ENCODE assay signal across 16 cellular contexts in the genomic region with DNA sequence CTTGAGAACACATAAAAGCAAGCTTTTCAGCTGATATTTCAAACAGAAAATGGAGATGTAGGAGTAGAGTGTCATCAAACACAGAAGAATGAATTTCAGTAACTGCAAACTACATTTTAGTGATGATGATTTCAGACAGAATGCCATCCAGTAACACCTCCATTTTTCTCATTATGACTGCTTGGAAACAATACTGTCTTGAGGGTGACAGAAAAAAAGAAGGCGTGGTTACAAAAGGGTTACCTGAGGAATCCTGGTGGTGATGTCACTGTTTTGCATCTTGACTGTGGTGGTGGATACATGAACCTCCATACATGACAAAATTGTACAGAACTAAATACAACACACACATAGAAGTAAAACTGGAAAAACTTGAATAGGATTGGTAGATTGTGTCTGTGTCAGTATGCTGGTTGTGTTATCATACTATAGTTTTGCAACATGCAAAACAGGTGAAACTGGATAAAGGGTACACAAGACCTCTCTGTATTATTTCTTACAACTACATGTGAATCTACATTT.
DNase-seq lines count a peak whose midpoint lies in the region; ATAC-seq, FAIRE-seq and TF ChIP-seq lines count a peak whose summit lies in the region.
"Had no signal": no experiment of that assay in that cellular context is flagged by ENCODE, and none has a peak within 500 bp of the region (broad histone marks: within the 10 kb centered on the region; RNA-seq: fewer than 3 reads in every experiment).

No MANE protein-coding gene starts in this region.

- H3K36me3 ChIP-seq in GM12878 (ENCODE audit: control insufficient read depth in 2 of 2, insufficient read depth in 2 of 2, low read length in 1 of 2) (no peaks in the 10 kb centered on the region), keratinocyte (ENCODE audit: control insufficient read depth in 2 of 2, extremely low read depth in 1 of 2, insufficient read depth in 2 of 2, low read length in 2 of 2) (no peaks in the 10 kb centered on the region)

- no peak overlapping the region for H2AFZ ChIP-seq in GM12878 (ENCODE audit: control insufficient read depth, low read depth, low read length)
- H2AFZ ChIP-seq in keratinocyte (ENCODE audit: control insufficient read depth, low read length), result no peak overlapping the region

- H3K9me3 ChIP-seq in GM12878 (replicated peaks; ENCODE audit: control insufficient read depth, insufficient read depth, low read length), result no peaks in the 10 kb centered on the region
- no peaks in the 10 kb centered on the region for H3K9me3 ChIP-seq in keratinocyte (ENCODE audit: control insufficient read depth, low read depth, low read length)

- no peak overlapping the region for H3K27ac ChIP-seq in GM12878 (ENCODE audit: control insufficient read depth, insufficient read depth)
- no peak overlapping the region for H3K27ac ChIP-seq in keratinocyte (ENCODE audit: control insufficient read depth, insufficient read depth, low read length)

- H3K4me3 ChIP-seq in GM12878, result no peak overlapping the region
- H3K4me3 ChIP-seq in keratinocyte (ENCODE audit: control insufficient read depth in 2 of 3, extremely low read depth in 1 of 3, insufficient read depth in 2 of 3, low read depth in 1 of 3, low read length in 3 of 3), result no peak overlapping the region

- in situ Hi-C loops in GM12878 (cut with MboI), result no loop called here

- H3K27me3 Mint-ChIP-seq in activated T-cell treated with anti-CD3 and anti-CD28 coated beads, Interleukin-2, amount 50 U/mL, for 72 hours (ENCODE audit: low read depth), result no peaks in the 10 kb centered on the region
- no peaks in the 10 kb centered on the region for H3K27me3 Mint-ChIP-seq in activated T-cell treated with anti-CD3 and anti-CD28 coated beads, Interleukin-2, amount 50 U/mL, for 24 hours
- H3K27me3 Mint-ChIP-seq in mesothelial cell of epicardium (ENCODE audit: low read depth), result no peaks in the 10 kb centered on the region
- H3K27me3 Mint-ChIP-seq: B cell; CD4-positive, alpha-beta T cell had no signal

- dilution Hi-C loops in keratinocyte (cut with MboI; ENCODE audit: extremely low pct_ligation_motif_present, low sequenced_read_pairs), result no loop called here

- peaks cover 0 to 1% of the 10 kb centered on the region in 2 donors for H3K36me3 Mint-ChIP-seq in activated T-cell treated with anti-CD3 and anti-CD28 coated beads, Interleukin-2, amount 50 U/mL, for 72 hours (ENCODE audit: insufficient read depth in 2 of 2)
- H3K36me3 Mint-ChIP-seq in activated T-cell treated with anti-CD3 and anti-CD28 coated beads, Interleukin-2, amount 50 U/mL, for 24 hours (ENCODE audit: low read depth), result peaks cover 23% of the 10 kb centered on the region
- peaks cover 2% of the 10 kb centered on the region for H3K36me3 Mint-ChIP-seq in mesothelial cell of epicardium

- 0% methylated on average over 1 of the region's 1 CpG for WGBS in GM12878 (ENCODE audit: insufficient coverage, insufficient replicate concordance, low lambda C conversion rate, missing lambda C conversion rate)

- ATAC-seq in activated T-cell treated with anti-CD3 and anti-CD28 coated beads, Interleukin-2, amount 50 U/mL, for 72 hours (replicated peaks in 1 of 2), result peak; percentile 41 to 62
- no peak for ATAC-seq in GM12878
- ATAC-seq in GM19395 (IDR thresholded peaks at IDR 0.05; ENCODE audit: unreplicated experiment), result no peak
- ATAC-seq in HG02610 (IDR thresholded peaks at IDR 0.05; ENCODE audit: unreplicated experiment), result no peak

- DNase-seq in activated T-cell treated with anti-CD3 and anti-CD28 coated beads, Interleukin-2, amount 50 U/mL, for 72 hours, result no peak
- DNase-seq in activated T-cell treated with anti-CD3 and anti-CD28 coated beads, Interleukin-2, amount 50 U/mL, for 24 hours, result no peak
- DNase-seq in GM12878 (ENCODE audit: low read depth, low spot score) (no peak), keratinocyte (ENCODE audit: low read depth, low spot score) (no peak), mesothelial cell of epicardium (ENCODE audit: low spot score in 2 of 2, unreplicated experiment in 2 of 2) (no peak)
- DNase-seq: C1 segment of cervical spinal cord; Calu3; CD4-positive, alpha-beta T cell; DMS 273 treated with DMSO at 0.1 percent for 48 hours; HCEC 1CT; HFFc6 had no signal

- H3K4me1 Mint-ChIP-seq in activated T-cell treated with anti-CD3 and anti-CD28 coated beads, Interleukin-2, amount 50 U/mL, for 72 hours (ENCODE audit: low read depth), result no peaks in the 10 kb centered on the region
- H3K4me1 Mint-ChIP-seq in activated T-cell treated with anti-CD3 and anti-CD28 coated beads, Interleukin-2, amount 50 U/mL, for 24 hours (ENCODE audit: low read depth), result no peaks in the 10 kb centered on the region
- peaks cover 8% of the 10 kb centered on the region for H3K4me1 Mint-ChIP-seq in mesothelial cell of epicardium
- H3K4me1 Mint-ChIP-seq: B cell had no signal

- H3K9me1 ChIP-seq in keratinocyte (ENCODE audit: control insufficient read depth, extremely low read depth, insufficient read depth, low read length), result no peaks in the 10 kb centered on the region

- no TSS peak for BruUV-seq in GM12878 (replicated peaks; lab: Mats Ljungman, UMichigan)

- H3K27me3 ChIP-seq in GM12878 (replicated peaks in 1 of 2; ENCODE audit: control insufficient read depth in 2 of 2, insufficient read depth in 2 of 2, low read length in 1 of 2) (no peaks in the 10 kb centered on the region), keratinocyte (ENCODE audit: control insufficient read depth, extremely low read depth, insufficient read depth, low read length) (no peaks in the 10 kb centered on the region)

- TF ChIP-seq CTCF in GM12878 (IDR thresholded peaks at IDR 0.05 in 2 of 3, conservative IDR thresholded peaks at IDR 0.05 in 1 of 3; ENCODE audit: control insufficient read depth in 2 of 3, extremely low read depth in 1 of 3, insufficient read depth in 1 of 3, low read depth in 3 of 3, low read length in 3 of 3) (no peak), keratinocyte (optimal IDR thresholded peaks at IDR 0.05 in 1 of 3, IDR thresholded peaks at IDR 0.05 in 1 of 3, conservative IDR thresholded peaks at IDR 0.05 in 1 of 3; ENCODE audit: extremely low read depth in 1 of 3, insufficient read depth in 2 of 3, low read length in 3 of 3) (no peak), mesothelial cell of epicardium (IDR thresholded peaks at IDR 0.05; ENCODE audit: unreplicated experiment) (no peak)

- no peak for TF ChIP-seq EP300 in GM12878 (IDR thresholded peaks at IDR 0.05; ENCODE audit: borderline replicate concordance in 1 of 2, control insufficient read depth in 1 of 2, low read depth in 2 of 2, low read length in 2 of 2)

- no peak overlapping the region for H3K4me2 ChIP-seq in GM12878 (ENCODE audit: control insufficient read depth, insufficient read depth)
- no peak overlapping the region for H3K4me2 ChIP-seq in keratinocyte (ENCODE audit: control insufficient read depth, extremely low read depth, insufficient read depth, low read depth, low read length)

- TF ChIP-seq RAD21 in GM12878 (IDR thresholded peaks at IDR 0.05; ENCODE audit: insufficient read depth, low read depth, low read length), result no peak

- CTCF ChIA-PET in GM12878 (lab: Yijun Ruan, JAX), result no interaction called here

- no peak overlapping the region for H3K27ac Mint-ChIP-seq in activated T-cell treated with anti-CD3 and anti-CD28 coated beads, Interleukin-2, amount 50 U/mL, for 72 hours
- H3K27ac Mint-ChIP-seq in activated T-cell treated with anti-CD3 and anti-CD28 coated beads, Interleukin-2, amount 50 U/mL, for 24 hours, result no peak overlapping the region
- no peak overlapping the region for H3K27ac Mint-ChIP-seq in mesothelial cell of epicardium
- H3K27ac Mint-ChIP-seq: B cell; CD4-positive, alpha-beta T cell; HFFc6 had no signal

- H4K20me1 ChIP-seq in GM12878 (ENCODE audit: control insufficient read depth, insufficient read depth) (no peaks in the 10 kb centered on the region), keratinocyte (ENCODE audit: control insufficient read depth, extremely low read depth, insufficient read depth, low read length) (no peaks in the 10 kb centered on the region)

- peak; percentile 31 for FAIRE-seq in GM12878 (lab: Jason Lieb, UNC)
- FAIRE-seq in keratinocyte (lab: Jason Lieb, UNC), result peak; percentile 34
- FAIRE-seq: A204.1, HTR-8/SVneo had no signal

- no peaks in the 10 kb centered on the region for H3K4me1 ChIP-seq in GM12878 (ENCODE audit: control insufficient read depth, insufficient read depth, low read length)
- peaks cover 15% of the 10 kb centered on the region for H3K4me1 ChIP-seq in keratinocyte (ENCODE audit: control insufficient read depth, extremely low read depth, insufficient read depth, low read length)

- no peaks in the 10 kb centered on the region for H3K9me3 Mint-ChIP-seq in activated T-cell treated with anti-CD3 and anti-CD28 coated beads, Interleukin-2, amount 50 U/mL, for 72 hours
- H3K9me3 Mint-ChIP-seq in activated T-cell treated with anti-CD3 and anti-CD28 coated beads, Interleukin-2, amount 50 U/mL, for 24 hours, result no peaks in the 10 kb centered on the region
- H3K9me3 Mint-ChIP-seq in mesothelial cell of epicardium, result peaks cover 3% of the 10 kb centered on the region
- H3K9me3 Mint-ChIP-seq: CD4-positive, alpha-beta T cell; HFFc6 had no signal

- no peak overlapping the region for H3K4me3 Mint-ChIP-seq in activated T-cell treated with anti-CD3 and anti-CD28 coated beads, Interleukin-2, amount 50 U/mL, for 72 hours
- no peak overlapping the region for H3K4me3 Mint-ChIP-seq in activated T-cell treated with anti-CD3 and anti-CD28 coated beads, Interleukin-2, amount 50 U/mL, for 24 hours
- H3K4me3 Mint-ChIP-seq in mesothelial cell of epicardium, result no peak overlapping the region
- H3K4me3 Mint-ChIP-seq: B cell; CD4-positive, alpha-beta T cell; HFFc6 had no signal

- RAD21 ChIA-PET in GM12878 (lab: Charles Lee; ENCODE audit: unreplicated experiment), result no interaction called here

- TF ChIP-seq POLR2A in GM12878 (IDR thresholded peaks at IDR 0.05; ENCODE audit: low read depth, low read length), result no peak

- H3K79me2 ChIP-seq in GM12878 (ENCODE audit: control insufficient read depth, insufficient read depth, low read length), result no peaks in the 10 kb centered on the region
- H3K79me2 ChIP-seq in keratinocyte (ENCODE audit: control insufficient read depth, insufficient read depth, low read length), result no peaks in the 10 kb centered on the region

- SMC1A ChIA-PET in GM12878 (lab: Charles Lee; ENCODE audit: uncharacterized antibody, unreplicated experiment), result no interaction called here

- H3K9ac ChIP-seq in GM12878 (ENCODE audit: control insufficient read depth, insufficient read depth, low read length), result no peak overlapping the region
- no peak overlapping the region for H3K9ac ChIP-seq in keratinocyte (ENCODE audit: control insufficient read depth, extremely low read depth, insufficient read depth, low read length)

- intact Hi-C loops in GM12878 (cut with micrococcal nuclease; ENCODE audit: unreplicated experiment), result no loop called here

- POLR2A ChIA-PET in GM12878 (lab: Charles Lee), result no interaction called here

Comparison
In these comparisons a context has a peak if more than half of its experiments do, and no peak if none do; other contexts are left out.
1. ATAC-seq: peak in activated T-cell treated with anti-CD3 and anti-CD28 coated beads, Interleukin-2, amount 50 U/mL, for 72 hours (2 of 2); none in GM12878 (single experiment), GM19395 (single experiment) and HG02610 (single experiment).